Comparison of ENCODE assay signal across 16 cellular contexts in genomic region chr3:72245183-72245811, GRCh38.
A peak's percentile ranks its signal among the peaks of the same experiment; 100 is the strongest.
DNase-seq lines count a peak whose midpoint lies in the region; ATAC-seq and TF ChIP-seq lines count a peak whose summit lies in the region.
"Had no signal": no experiment of that assay in that cellular context is flagged by ENCODE, and none has a peak within 500 bp of the region (broad histone marks: within the 10 kb centered on the region; RNA-seq: fewer than 3 reads in every experiment).

No MANE protein-coding gene starts in this region.

- no peak for ATAC-seq in GM19452 (IDR thresholded peaks at IDR 0.05; ENCODE audit: unreplicated experiment)

- H3K27me3 ChIP-seq in vagina: no peaks in the 10 kb centered on the region
- H3K27me3 ChIP-seq: neutrophil, suprapubic skin had no signal

- TF ChIP-seq CTCF in endothelial cell (IDR thresholded peaks at IDR 0.05; ENCODE audit: unreplicated experiment) (no peak), vagina (IDR thresholded peaks at IDR 0.05) (no peak)

- H3K4me1 ChIP-seq in vagina: peaks cover 47% of the 10 kb centered on the region

- peak overlapping the region; percentile 26 for H3K27ac Mint-ChIP-seq in endothelial cell (ENCODE audit: unreplicated experiment)

- DNase-seq in NCI-H524 (lab: John Stamatoyannopoulos, UW) (peak; percentile 46 to 74), NCI-H524 treated with DMSO at 0.1 percent for 48 hours (lab: John Stamatoyannopoulos, UW) (no peak), endothelial cell (ENCODE audit: low spot score) (peak; percentile 9), mesenteric fat pad (ENCODE audit: low spot score) (peak; percentile 89), vagina (ENCODE audit: extremely low spot score in 2 of 2) (no peak), SK-N-DZ (ENCODE audit: low spot score) (no peak), NK-92 (lab: John Stamatoyannopoulos, UW; ENCODE audit: unreplicated experiment) (no peak)
- DNase-seq: activated CD4-positive, alpha-beta T cell treated with anti-CD3 and anti-CD28 coated beads, Interleukin-2, amount 50 U/mL, for 4 hours; DMS79; effector CD4-positive, alpha-beta T cell; KG1; NCI-H226 had no signal

- H3K27me3 Mint-ChIP-seq in endothelial cell (ENCODE audit: unreplicated experiment): peaks cover 7% of the 10 kb centered on the region

- intact Hi-C loops in vagina (cut with DNase I): no loop called here

- peaks cover 18% of the 10 kb centered on the region for H3K4me1 Mint-ChIP-seq in endothelial cell (ENCODE audit: unreplicated experiment)

- H3K9me3 Mint-ChIP-seq in endothelial cell (ENCODE audit: unreplicated experiment): no peaks in the 10 kb centered on the region

- no peak overlapping the region for H3K4me3 ChIP-seq in vagina
- H3K4me3 ChIP-seq: suprapubic skin had no signal

- H3K36me3 Mint-ChIP-seq in endothelial cell (ENCODE audit: low read depth, unreplicated experiment): peaks cover 3% of the 10 kb centered on the region

- no peaks in the 10 kb centered on the region for H3K9me3 ChIP-seq in vagina
- H3K9me3 ChIP-seq: neutrophil, suprapubic skin had no signal

- H3K27ac ChIP-seq in vagina: peak overlapping the region; percentile 18
- H3K27ac ChIP-seq: 22Rv1, neutrophil, suprapubic skin had no signal

- TF ChIP-seq POLR2A in vagina (IDR thresholded peaks at IDR 0.05): no peak

- H3K4me3 Mint-ChIP-seq in endothelial cell (ENCODE audit: unreplicated experiment): no peak overlapping the region

- H3K36me3 ChIP-seq in vagina: no peaks in the 10 kb centered on the region
- H3K36me3 ChIP-seq: neutrophil, suprapubic skin had no signal

Comparison
In these comparisons a context has a peak if more than half of its experiments do, and no peak if none do; other contexts are left out.
1. DNase-seq: peak in NCI-H524 (2 of 2), endothelial cell (single experiment) and mesenteric fat pad (single experiment); none in NCI-H524 treated with DMSO at 0.1 percent for 48 hours (single experiment), vagina (0 of 2), SK-N-DZ (single experiment) and NK-92 (single experiment).